In the genomic region with DNA sequence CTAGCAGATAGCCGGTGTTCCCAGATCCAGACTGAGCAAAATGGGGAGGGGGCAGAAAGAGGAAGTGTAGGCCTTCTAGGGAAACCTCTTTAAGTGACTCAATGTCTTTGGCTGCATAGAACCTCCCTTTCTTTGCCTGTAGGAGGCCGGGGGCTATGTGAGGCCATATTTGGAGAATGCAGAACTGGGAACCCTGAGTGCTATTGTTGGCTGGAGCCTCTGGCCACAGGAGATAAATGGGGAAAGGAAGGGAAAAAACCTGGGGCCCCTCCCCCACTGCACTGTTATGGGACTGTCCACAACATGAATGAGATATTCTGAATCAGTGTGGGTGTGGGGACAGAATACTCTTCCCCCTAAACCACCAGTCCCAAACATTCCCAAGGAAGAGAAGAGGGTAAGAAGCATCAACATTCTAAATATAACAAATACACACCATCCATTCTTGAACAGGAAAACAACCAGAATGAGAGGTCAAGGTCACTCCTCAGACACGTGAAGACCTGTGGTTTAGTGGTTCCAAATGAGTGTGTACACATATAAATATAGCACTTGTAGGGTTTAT, we compare ENCODE assay signal across 1 cellular context.
TF ChIP-seq lines count a peak whose summit lies in the region.

No MANE protein-coding gene starts in this region.

TF ChIP-seq in GM12878, 131 proteins besides CTCF, POLR2A, EP300 and RAD21 (continued from another document):
- TF ChIP-seq, protein P1, sequence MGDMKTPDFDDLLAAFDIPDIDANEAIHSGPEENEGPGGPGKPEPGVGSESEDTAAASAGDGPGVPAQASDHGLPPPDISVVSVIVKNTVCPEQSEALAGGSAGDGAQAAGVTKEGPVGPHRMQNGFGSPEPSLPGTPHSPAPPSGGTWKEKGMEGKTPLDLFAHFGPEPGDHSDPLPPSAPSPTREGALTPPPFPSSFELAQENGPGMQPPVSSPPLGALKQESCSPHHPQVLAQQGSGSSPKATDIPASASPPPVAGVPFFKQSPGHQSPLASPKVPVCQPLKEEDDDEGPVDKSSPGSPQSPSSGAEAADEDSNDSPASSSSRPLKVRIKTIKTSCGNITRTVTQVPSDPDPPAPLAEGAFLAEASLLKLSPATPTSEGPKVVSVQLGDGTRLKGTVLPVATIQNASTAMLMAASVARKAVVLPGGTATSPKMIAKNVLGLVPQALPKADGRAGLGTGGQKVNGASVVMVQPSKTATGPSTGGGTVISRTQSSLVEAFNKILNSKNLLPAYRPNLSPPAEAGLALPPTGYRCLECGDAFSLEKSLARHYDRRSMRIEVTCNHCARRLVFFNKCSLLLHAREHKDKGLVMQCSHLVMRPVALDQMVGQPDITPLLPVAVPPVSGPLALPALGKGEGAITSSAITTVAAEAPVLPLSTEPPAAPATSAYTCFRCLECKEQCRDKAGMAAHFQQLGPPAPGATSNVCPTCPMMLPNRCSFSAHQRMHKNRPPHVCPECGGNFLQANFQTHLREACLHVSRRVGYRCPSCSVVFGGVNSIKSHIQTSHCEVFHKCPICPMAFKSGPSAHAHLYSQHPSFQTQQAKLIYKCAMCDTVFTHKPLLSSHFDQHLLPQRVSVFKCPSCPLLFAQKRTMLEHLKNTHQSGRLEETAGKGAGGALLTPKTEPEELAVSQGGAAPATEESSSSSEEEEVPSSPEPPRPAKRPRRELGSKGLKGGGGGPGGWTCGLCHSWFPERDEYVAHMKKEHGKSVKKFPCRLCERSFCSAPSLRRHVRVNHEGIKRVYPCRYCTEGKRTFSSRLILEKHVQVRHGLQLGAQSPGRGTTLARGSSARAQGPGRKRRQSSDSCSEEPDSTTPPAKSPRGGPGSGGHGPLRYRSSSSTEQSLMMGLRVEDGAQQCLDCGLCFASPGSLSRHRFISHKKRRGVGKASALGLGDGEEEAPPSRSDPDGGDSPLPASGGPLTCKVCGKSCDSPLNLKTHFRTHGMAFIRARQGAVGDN (IDR thresholded peaks at IDR 0.05): no peak
- TF ChIP-seq YY1 (IDR thresholded peaks at IDR 0.05; ENCODE audit: low read depth, low read length) (0 out of 2 replicates have a peak, but pooled peaks have one; percentile 31), CEBPB (IDR thresholded peaks at IDR 0.05; ENCODE audit: borderline replicate concordance in 1 of 2, low read depth in 2 of 2, low read length in 2 of 2) (no peak), EZH2 (IDR thresholded peaks at IDR 0.05; ENCODE audit: borderline replicate concordance, control insufficient read depth, low read depth, low read length) (no peak), BACH1 (IDR thresholded peaks at IDR 0.05; ENCODE audit: borderline replicate concordance) (peak; percentile 22; the same call in 1 of the 2 replicates), SIN3A (IDR thresholded peaks at IDR 0.05; ENCODE audit: low read depth, low read length) (no peak), TCF12 (IDR thresholded peaks at IDR 0.05; ENCODE audit: low read depth, low read length) (no peak), NR2F1 (conservative IDR thresholded peaks at IDR 0.05) (peak; percentile 98), SMARCA5 (IDR thresholded peaks at IDR 0.05) (no peak), HCFC1 (IDR thresholded peaks at IDR 0.05; ENCODE audit: low read length) (no peak), ASH2L (IDR thresholded peaks at IDR 0.05; ENCODE audit: borderline replicate concordance, low read depth) (no peak), RELA (IDR thresholded peaks at IDR 0.05; ENCODE audit: borderline replicate concordance, partially characterized antibody) (peak; percentile 86), LARP7 (IDR thresholded peaks at IDR 0.05) (no peak), RB1 (IDR thresholded peaks at IDR 0.05; ENCODE audit: borderline replicate concordance) (no peak), WRNIP1 (IDR thresholded peaks at IDR 0.05; ENCODE audit: borderline replicate concordance, low read depth, low read length) (no peak), CBX5 (IDR thresholded peaks at IDR 0.05; ENCODE audit: low read depth) (no peak), EED (IDR thresholded peaks at IDR 0.05; ENCODE audit: low read depth) (peak; percentile 24; the same call in 1 of the 2 replicates), KDM1A (IDR thresholded peaks at IDR 0.05; ENCODE audit: borderline replicate concordance) (no peak), RBBP5 (conservative IDR thresholded peaks at IDR 0.05) (no peak)
- TF ChIP-seq, protein P2, sequence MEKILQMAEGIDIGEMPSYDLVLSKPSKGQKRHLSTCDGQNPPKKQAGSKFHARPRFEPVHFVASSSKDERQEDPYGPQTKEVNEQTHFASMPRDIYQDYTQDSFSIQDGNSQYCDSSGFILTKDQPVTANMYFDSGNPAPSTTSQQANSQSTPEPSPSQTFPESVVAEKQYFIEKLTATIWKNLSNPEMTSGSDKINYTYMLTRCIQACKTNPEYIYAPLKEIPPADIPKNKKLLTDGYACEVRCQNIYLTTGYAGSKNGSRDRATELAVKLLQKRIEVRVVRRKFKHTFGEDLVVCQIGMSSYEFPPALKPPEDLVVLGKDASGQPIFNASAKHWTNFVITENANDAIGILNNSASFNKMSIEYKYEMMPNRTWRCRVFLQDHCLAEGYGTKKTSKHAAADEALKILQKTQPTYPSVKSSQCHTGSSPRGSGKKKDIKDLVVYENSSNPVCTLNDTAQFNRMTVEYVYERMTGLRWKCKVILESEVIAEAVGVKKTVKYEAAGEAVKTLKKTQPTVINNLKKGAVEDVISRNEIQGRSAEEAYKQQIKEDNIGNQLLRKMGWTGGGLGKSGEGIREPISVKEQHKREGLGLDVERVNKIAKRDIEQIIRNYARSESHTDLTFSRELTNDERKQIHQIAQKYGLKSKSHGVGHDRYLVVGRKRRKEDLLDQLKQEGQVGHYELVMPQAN (conservative IDR thresholded peaks at IDR 0.05): no peak
- TF ChIP-seq, protein P3, sequence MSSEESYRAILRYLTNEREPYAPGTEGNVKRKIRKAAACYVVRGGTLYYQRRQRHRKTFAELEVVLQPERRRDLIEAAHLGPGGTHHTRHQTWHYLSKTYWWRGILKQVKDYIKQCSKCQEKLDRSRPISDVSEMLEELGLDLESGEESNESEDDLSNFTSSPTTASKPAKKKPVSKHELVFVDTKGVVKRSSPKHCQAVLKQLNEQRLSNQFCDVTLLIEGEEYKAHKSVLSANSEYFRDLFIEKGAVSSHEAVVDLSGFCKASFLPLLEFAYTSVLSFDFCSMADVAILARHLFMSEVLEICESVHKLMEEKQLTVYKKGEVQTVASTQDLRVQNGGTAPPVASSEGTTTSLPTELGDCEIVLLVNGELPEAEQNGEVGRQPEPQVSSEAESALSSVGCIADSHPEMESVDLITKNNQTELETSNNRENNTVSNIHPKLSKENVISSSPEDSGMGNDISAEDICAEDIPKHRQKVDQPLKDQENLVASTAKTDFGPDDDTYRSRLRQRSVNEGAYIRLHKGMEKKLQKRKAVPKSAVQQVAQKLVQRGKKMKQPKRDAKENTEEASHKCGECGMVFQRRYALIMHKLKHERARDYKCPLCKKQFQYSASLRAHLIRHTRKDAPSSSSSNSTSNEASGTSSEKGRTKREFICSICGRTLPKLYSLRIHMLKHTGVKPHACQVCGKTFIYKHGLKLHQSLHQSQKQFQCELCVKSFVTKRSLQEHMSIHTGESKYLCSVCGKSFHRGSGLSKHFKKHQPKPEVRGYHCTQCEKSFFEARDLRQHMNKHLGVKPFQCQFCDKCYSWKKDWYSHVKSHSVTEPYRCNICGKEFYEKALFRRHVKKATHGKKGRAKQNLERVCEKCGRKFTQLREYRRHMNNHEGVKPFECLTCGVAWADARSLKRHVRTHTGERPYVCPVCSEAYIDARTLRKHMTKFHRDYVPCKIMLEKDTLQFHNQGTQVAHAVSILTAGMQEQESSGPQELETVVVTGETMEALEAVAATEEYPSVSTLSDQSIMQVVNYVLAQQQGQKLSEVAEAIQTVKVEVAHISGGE (CRISPR knock-in tag; IDR thresholded peaks at IDR 0.05): no peak
